Comparison of ENCODE assay signal across 2 cellular contexts in genomic region chr1:119768778-119769177, GRCh38.
A peak's percentile ranks its signal among the peaks of the same experiment; 100 is the strongest.
TF ChIP-seq lines count a peak whose summit lies in the region.

TSS of gene HMGCS2 (minus strand) at chr1:119768905. CDS start at chr1:119768844, 61 bp downstream.

TF ChIP-seq in GM23338, 12 proteins besides CTCF, POLR2A, EP300 and RAD21:
- no peak for TF ChIP-seq STAT1 (IDR thresholded peaks at IDR 0.05; ENCODE audit: unreplicated experiment)
- no peak for TF ChIP-seq ETS1 (IDR thresholded peaks at IDR 0.05)
- TF ChIP-seq CREB1 (CRISPR knock-in tag; IDR thresholded peaks at IDR 0.05; ENCODE audit: low read depth), result no peak
- TF ChIP-seq, protein P1, sequence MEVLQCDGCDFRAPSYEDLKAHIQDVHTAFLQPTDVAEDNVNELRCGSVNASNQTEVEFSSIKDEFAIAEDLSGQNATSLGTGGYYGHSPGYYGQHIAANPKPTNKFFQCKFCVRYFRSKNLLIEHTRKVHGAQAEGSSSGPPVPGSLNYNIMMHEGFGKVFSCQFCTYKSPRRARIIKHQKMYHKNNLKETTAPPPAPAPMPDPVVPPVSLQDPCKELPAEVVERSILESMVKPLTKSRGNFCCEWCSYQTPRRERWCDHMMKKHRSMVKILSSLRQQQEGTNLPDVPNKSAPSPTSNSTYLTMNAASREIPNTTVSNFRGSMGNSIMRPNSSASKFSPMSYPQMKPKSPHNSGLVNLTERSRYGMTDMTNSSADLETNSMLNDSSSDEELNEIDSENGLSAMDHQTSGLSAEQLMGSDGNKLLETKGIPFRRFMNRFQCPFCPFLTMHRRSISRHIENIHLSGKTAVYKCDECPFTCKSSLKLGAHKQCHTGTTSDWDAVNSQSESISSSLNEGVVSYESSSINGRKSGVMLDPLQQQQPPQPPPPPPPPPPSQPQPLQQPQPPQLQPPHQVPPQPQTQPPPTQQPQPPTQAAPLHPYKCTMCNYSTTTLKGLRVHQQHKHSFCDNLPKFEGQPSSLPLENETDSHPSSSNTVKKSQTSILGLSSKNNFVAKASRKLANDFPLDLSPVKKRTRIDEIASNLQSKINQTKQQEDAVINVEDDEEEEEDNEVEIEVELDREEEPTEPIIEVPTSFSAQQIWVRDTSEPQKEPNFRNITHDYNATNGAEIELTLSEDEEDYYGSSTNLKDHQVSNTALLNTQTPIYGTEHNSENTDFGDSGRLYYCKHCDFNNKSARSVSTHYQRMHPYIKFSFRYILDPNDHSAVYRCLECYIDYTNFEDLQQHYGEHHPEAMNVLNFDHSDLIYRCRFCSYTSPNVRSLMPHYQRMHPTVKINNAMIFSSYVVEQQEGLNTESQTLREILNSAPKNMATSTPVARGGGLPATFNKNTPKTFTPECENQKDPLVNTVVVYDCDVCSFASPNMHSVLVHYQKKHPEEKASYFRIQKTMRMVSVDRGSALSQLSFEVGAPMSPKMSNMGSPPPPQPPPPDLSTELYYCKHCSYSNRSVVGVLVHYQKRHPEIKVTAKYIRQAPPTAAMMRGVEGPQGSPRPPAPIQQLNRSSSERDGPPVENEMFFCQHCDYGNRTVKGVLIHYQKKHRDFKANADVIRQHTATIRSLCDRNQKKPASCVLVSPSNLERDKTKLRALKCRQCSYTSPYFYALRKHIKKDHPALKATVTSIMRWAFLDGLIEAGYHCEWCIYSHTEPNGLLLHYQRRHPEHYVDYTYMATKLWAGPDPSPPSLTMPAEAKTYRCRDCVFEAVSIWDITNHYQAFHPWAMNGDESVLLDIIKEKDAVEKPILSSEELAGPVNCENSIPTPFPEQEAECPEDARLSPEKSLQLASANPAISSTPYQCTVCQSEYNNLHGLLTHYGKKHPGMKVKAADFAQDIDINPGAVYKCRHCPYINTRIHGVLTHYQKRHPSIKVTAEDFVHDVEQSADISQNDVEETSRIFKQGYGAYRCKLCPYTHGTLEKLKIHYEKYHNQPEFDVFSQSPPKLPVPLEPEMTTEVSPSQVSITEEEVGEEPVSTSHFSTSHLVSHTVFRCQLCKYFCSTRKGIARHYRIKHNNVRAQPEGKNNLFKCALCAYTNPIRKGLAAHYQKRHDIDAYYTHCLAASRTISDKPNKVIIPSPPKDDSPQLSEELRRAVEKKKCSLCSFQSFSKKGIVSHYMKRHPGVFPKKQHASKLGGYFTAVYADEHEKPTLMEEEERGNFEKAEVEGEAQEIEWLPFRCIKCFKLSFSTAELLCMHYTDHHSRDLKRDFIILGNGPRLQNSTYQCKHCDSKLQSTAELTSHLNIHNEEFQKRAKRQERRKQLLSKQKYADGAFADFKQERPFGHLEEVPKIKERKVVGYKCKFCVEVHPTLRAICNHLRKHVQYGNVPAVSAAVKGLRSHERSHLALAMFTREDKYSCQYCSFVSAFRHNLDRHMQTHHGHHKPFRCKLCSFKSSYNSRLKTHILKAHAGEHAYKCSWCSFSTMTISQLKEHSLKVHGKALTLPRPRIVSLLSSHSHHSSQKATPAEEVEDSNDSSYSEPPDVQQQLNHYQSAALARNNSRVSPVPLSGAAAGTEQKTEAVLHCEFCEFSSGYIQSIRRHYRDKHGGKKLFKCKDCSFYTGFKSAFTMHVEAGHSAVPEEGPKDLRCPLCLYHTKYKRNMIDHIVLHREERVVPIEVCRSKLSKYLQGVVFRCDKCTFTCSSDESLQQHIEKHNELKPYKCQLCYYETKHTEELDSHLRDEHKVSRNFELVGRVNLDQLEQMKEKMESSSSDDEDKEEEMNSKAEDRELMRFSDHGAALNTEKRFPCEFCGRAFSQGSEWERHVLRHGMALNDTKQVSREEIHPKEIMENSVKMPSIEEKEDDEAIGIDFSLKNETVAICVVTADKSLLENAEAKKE (CRISPR knock-in tag; IDR thresholded peaks at IDR 0.05), result no peak
- no peak for TF ChIP-seq EZH2 (IDR thresholded peaks at IDR 0.05; ENCODE audit: low read depth, unreplicated experiment)
- TF ChIP-seq, protein P2, sequence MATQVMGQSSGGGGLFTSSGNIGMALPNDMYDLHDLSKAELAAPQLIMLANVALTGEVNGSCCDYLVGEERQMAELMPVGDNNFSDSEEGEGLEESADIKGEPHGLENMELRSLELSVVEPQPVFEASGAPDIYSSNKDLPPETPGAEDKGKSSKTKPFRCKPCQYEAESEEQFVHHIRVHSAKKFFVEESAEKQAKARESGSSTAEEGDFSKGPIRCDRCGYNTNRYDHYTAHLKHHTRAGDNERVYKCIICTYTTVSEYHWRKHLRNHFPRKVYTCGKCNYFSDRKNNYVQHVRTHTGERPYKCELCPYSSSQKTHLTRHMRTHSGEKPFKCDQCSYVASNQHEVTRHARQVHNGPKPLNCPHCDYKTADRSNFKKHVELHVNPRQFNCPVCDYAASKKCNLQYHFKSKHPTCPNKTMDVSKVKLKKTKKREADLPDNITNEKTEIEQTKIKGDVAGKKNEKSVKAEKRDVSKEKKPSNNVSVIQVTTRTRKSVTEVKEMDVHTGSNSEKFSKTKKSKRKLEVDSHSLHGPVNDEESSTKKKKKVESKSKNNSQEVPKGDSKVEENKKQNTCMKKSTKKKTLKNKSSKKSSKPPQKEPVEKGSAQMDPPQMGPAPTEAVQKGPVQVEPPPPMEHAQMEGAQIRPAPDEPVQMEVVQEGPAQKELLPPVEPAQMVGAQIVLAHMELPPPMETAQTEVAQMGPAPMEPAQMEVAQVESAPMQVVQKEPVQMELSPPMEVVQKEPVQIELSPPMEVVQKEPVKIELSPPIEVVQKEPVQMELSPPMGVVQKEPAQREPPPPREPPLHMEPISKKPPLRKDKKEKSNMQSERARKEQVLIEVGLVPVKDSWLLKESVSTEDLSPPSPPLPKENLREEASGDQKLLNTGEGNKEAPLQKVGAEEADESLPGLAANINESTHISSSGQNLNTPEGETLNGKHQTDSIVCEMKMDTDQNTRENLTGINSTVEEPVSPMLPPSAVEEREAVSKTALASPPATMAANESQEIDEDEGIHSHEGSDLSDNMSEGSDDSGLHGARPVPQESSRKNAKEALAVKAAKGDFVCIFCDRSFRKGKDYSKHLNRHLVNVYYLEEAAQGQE (IDR thresholded peaks at IDR 0.05; ENCODE audit: unreplicated experiment), result no peak
- no peak for TF ChIP-seq JUNB (IDR thresholded peaks at IDR 0.05; ENCODE audit: unreplicated experiment)
- no peak for TF ChIP-seq NANOG (IDR thresholded peaks at IDR 0.05; ENCODE audit: borderline replicate concordance)
- TF ChIP-seq POLR2AphosphoS5 (IDR thresholded peaks at IDR 0.05; ENCODE audit: low read depth), result no peak
- no peak for TF ChIP-seq EZH2phosphoT487 (IDR thresholded peaks at IDR 0.05; ENCODE audit: unreplicated experiment)
- no peak for TF ChIP-seq ZNF331 (CRISPR knock-in tag; IDR thresholded peaks at IDR 0.05; ENCODE audit: low read depth)
- TF ChIP-seq ZNF114 (CRISPR knock-in tag; IDR thresholded peaks at IDR 0.05), result no peak

TF ChIP-seq in HepG2, 621 proteins besides CTCF, POLR2A, EP300 and RAD21 (continues in another document):
- TF ChIP-seq ZNF687 (CRISPR knock-in tag; IDR thresholded peaks at IDR 0.05), result peak; percentile 35
- no peak for TF ChIP-seq PHF5A (CRISPR knock-in tag; IDR thresholded peaks at IDR 0.05; ENCODE audit: low read depth, unreplicated experiment)
- 0 out of 2 replicates have a peak, but pooled peaks have one; percentile 32 for TF ChIP-seq GATAD2A (CRISPR knock-in tag; IDR thresholded peaks at IDR 0.05)
- no peak for TF ChIP-seq HNRNPUL1 (IDR thresholded peaks at IDR 0.05; ENCODE audit: low read depth, low read length)
- 0 out of 2 replicates have a peak, but pooled peaks have one; percentile 16 for TF ChIP-seq NR2F6 (IDR thresholded peaks at IDR 0.05)
- TF ChIP-seq NR2F6 (CRISPR knock-in tag; IDR thresholded peaks at IDR 0.05), result no peak
- TF ChIP-seq, protein P3, sequence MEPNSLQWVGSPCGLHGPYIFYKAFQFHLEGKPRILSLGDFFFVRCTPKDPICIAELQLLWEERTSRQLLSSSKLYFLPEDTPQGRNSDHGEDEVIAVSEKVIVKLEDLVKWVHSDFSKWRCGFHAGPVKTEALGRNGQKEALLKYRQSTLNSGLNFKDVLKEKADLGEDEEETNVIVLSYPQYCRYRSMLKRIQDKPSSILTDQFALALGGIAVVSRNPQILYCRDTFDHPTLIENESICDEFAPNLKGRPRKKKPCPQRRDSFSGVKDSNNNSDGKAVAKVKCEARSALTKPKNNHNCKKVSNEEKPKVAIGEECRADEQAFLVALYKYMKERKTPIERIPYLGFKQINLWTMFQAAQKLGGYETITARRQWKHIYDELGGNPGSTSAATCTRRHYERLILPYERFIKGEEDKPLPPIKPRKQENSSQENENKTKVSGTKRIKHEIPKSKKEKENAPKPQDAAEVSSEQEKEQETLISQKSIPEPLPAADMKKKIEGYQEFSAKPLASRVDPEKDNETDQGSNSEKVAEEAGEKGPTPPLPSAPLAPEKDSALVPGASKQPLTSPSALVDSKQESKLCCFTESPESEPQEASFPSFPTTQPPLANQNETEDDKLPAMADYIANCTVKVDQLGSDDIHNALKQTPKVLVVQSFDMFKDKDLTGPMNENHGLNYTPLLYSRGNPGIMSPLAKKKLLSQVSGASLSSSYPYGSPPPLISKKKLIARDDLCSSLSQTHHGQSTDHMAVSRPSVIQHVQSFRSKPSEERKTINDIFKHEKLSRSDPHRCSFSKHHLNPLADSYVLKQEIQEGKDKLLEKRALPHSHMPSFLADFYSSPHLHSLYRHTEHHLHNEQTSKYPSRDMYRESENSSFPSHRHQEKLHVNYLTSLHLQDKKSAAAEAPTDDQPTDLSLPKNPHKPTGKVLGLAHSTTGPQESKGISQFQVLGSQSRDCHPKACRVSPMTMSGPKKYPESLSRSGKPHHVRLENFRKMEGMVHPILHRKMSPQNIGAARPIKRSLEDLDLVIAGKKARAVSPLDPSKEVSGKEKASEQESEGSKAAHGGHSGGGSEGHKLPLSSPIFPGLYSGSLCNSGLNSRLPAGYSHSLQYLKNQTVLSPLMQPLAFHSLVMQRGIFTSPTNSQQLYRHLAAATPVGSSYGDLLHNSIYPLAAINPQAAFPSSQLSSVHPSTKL (CRISPR knock-in tag; IDR thresholded peaks at IDR 0.05), result peak; percentile 51
- TF ChIP-seq ZBTB38 (CRISPR knock-in tag; IDR thresholded peaks at IDR 0.05), result 0 out of 2 replicates have a peak, but pooled peaks have one; percentile 34
- TF ChIP-seq PPARG (CRISPR knock-in tag; conservative IDR thresholded peaks at IDR 0.05), result peak; percentile 93
- no peak for TF ChIP-seq MAFK (conservative IDR thresholded peaks at IDR 0.05 in 1 of 2, IDR thresholded peaks at IDR 0.05 in 1 of 2; ENCODE audit: low read length in 2 of 2)
- peak; percentile 66; the same call in 1 of the 2 replicates for TF ChIP-seq RXRA (CRISPR knock-in tag; IDR thresholded peaks at IDR 0.05)
- TF ChIP-seq ZSCAN31 (CRISPR knock-in tag; IDR thresholded peaks at IDR 0.05; ENCODE audit: low read depth), result peak; percentile 39; the same call in 1 of the 2 replicates
- TF ChIP-seq BORCS8-MEF2B (CRISPR knock-in tag; IDR thresholded peaks at IDR 0.05), result no peak
- 0 out of 2 replicates have a peak, but pooled peaks have one; percentile 56 for TF ChIP-seq MTERF4 (CRISPR knock-in tag; IDR thresholded peaks at IDR 0.05)
- TF ChIP-seq SALL1 (CRISPR knock-in tag; IDR thresholded peaks at IDR 0.05), result peak; percentile 25; the same call in 1 of the 2 replicates
- TF ChIP-seq SKI (IDR thresholded peaks at IDR 0.05; ENCODE audit: partially characterized antibody), result no peak
- no peak for TF ChIP-seq TBL1XR1 (IDR thresholded peaks at IDR 0.05; ENCODE audit: borderline replicate concordance, low read length, partially characterized antibody)
- TF ChIP-seq ZSCAN9 (CRISPR knock-in tag; IDR thresholded peaks at IDR 0.05; ENCODE audit: borderline replicate concordance), result no peak
- TF ChIP-seq ZNF598 (CRISPR knock-in tag; IDR thresholded peaks at IDR 0.05; ENCODE audit: borderline replicate concordance), result peak; percentile 41; the same call in 1 of the 2 replicates
- peak; percentile 18; the same call in 1 of the 2 replicates for TF ChIP-seq RARA (CRISPR knock-in tag; IDR thresholded peaks at IDR 0.05)
- peak; percentile 22; the same call in 1 of the 2 replicates for TF ChIP-seq ZMYM3 (CRISPR knock-in tag; IDR thresholded peaks at IDR 0.05)
- TF ChIP-seq SOX13 (IDR thresholded peaks at IDR 0.05), result no peak
- peak in 1 of 2 experiments; percentile 39; a peak in 1 of 4 replicates for TF ChIP-seq SOX13 (CRISPR knock-in tag; conservative IDR thresholded peaks at IDR 0.05 in 1 of 2, IDR thresholded peaks at IDR 0.05 in 1 of 2)
- peak; percentile 62; the same call in 1 of the 2 replicates for TF ChIP-seq FOXA3 (CRISPR knock-in tag; IDR thresholded peaks at IDR 0.05)
